ENCODE assay signal across 8 cellular contexts in the genomic region with DNA sequence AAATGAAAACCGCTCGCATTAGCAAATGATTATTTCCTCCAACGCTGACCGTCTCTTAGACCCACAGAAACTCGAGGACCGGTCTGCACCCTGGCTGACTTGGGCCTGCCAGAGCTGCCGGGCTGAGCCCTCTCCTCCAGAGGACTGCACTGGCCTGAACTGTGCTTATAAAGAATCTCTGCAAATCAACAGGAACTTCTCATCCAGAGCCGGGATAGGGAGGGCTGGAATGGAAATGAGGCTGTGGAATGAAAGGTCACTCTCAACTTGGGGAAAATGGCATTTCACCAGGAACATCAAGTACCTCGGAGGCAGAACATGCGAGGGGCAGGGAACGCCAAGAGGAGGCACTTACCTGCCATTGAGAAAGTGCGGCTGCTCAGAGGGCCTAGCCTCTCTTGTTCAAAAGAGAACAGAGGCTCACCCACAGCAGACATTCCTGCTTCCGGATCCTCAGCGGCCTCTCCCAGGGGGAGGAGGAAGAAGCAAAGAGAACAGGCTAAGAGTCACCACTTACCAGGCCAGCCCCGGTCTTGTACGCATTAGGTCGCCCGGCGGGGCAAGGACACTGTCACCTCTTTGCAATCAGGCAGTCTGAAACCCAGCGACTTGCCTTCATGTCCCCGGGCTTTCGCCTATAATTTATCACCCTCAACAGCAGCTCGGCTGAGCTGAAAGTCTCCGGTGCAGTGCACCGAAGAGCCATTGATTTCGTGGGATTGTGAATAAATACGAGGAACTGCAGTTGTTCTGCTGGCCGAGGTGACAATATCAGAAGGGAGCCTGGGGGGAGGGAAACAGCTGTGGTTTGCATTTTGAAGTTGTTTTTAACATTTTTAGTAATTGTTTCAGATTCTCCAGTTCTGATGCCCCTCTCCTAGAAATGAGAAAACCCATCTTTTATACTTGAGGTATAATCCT. TPM values are rescaled to one million over a fixed set of nuclear protein-coding genes. Genes with fewer than 3 reads are reported as not detected.
A peak's percentile ranks its signal among the peaks of the same experiment; 100 is the strongest.
DNase-seq lines count a peak whose midpoint lies in the region; ATAC-seq and TF ChIP-seq lines count a peak whose summit lies in the region.

No MANE protein-coding gene starts in this region.

- H3K4me1 Mint-ChIP-seq in activated T-helper 17 cell treated with anti-CD3 and anti-CD28 coated beads, Interleukin-2, amount 50 U/mL, for 72 hours, result peaks cover 32% of the 10 kb centered on the region
- H3K4me1 Mint-ChIP-seq in natural killer cell treated with Interleukin-12 subunit alpha and Interleukin-12 subunit beta and Interleukin-15 and Interleukin-18, amount 100 ng/mL, for 72 hours (ENCODE audit: low read depth in 2 of 2), result peaks cover 57% of the 10 kb centered on the region in 2 donors

- WGBS in gastroesophageal sphincter (ENCODE audit: low coverage in 1 of 2), 2 donors, result 0 to 9% methylated on average over 10 to 16 of the region's 28 CpGs

- H3K27me3 ChIP-seq in gastroesophageal sphincter, result no peaks in the 10 kb centered on the region

- TF ChIP-seq EP300 in gastroesophageal sphincter (IDR thresholded peaks at IDR 0.05), result peak; percentile 93

- peak; percentile 22 for ATAC-seq in activated T-helper 17 cell treated with anti-CD3 and anti-CD28 coated beads, Interleukin-2, amount 50 U/mL, for 72 hours (replicated peaks)
- ATAC-seq in gastroesophageal sphincter, result peak; percentile 78
- ATAC-seq in natural killer cell treated with Interleukin-12 subunit alpha and Interleukin-12 subunit beta and Interleukin-15 and Interleukin-18, amount 100 ng/mL, for 72 hours, result peak; percentile 40 to 67
- no peak for ATAC-seq in GM21717 (IDR thresholded peaks at IDR 0.05; ENCODE audit: unreplicated experiment)
- no peak for ATAC-seq in HG02798 (IDR thresholded peaks at IDR 0.05; ENCODE audit: poor library complexity, unreplicated experiment)

- peaks cover 13% of the 10 kb centered on the region for H3K36me3 Mint-ChIP-seq in activated T-helper 17 cell treated with anti-CD3 and anti-CD28 coated beads, Interleukin-2, amount 50 U/mL, for 72 hours (ENCODE audit: low read depth)
- H3K36me3 Mint-ChIP-seq in natural killer cell treated with Interleukin-12 subunit alpha and Interleukin-12 subunit beta and Interleukin-15 and Interleukin-18, amount 100 ng/mL, for 72 hours, result no peaks in the 10 kb centered on the region

- peak overlapping the region; percentile 80 for H3K4me3 Mint-ChIP-seq in activated T-helper 17 cell treated with anti-CD3 and anti-CD28 coated beads, Interleukin-2, amount 50 U/mL, for 72 hours
- peak overlapping the region; percentile 82 for H3K4me3 Mint-ChIP-seq in natural killer cell treated with Interleukin-12 subunit alpha and Interleukin-12 subunit beta and Interleukin-15 and Interleukin-18, amount 100 ng/mL, for 72 hours

- H3K9me3 ChIP-seq in gastroesophageal sphincter, result no peaks in the 10 kb centered on the region

- peak in 1 of 4 experiments; percentile 16 for TF ChIP-seq CTCF in gastroesophageal sphincter (IDR thresholded peaks at IDR 0.05)

- peak overlapping the region; percentile 23 to 46 for H3K4me3 ChIP-seq in gastroesophageal sphincter

- DNase-seq in C1 segment of cervical spinal cord (lab: John Stamatoyannopoulos, UW) (peak in 12 of 14 donors; percentile 57 to 88 (median 70)), Kasumi-1 (lab: John Stamatoyannopoulos, UW) (peak; percentile 26 to 41), NCI-H1436 (lab: John Stamatoyannopoulos, UW) (no peak)
- peak; percentile 62 for DNase-seq in natural killer cell treated with Interleukin-12 subunit alpha and Interleukin-12 subunit beta and Interleukin-15 and Interleukin-18, amount 100 ng/mL, for 72 hours (ENCODE audit: low spot score)

- H3K27ac Mint-ChIP-seq in activated T-helper 17 cell treated with anti-CD3 and anti-CD28 coated beads, Interleukin-2, amount 50 U/mL, for 72 hours, result peak overlapping the region; percentile 95
- peak overlapping the region; percentile 98 to 99 for H3K27ac Mint-ChIP-seq in natural killer cell treated with Interleukin-12 subunit alpha and Interleukin-12 subunit beta and Interleukin-15 and Interleukin-18, amount 100 ng/mL, for 72 hours

- H3K9me3 Mint-ChIP-seq in activated T-helper 17 cell treated with anti-CD3 and anti-CD28 coated beads, Interleukin-2, amount 50 U/mL, for 72 hours, result no peaks in the 10 kb centered on the region
- no peaks in the 10 kb centered on the region for H3K9me3 Mint-ChIP-seq in natural killer cell treated with Interleukin-12 subunit alpha and Interleukin-12 subunit beta and Interleukin-15 and Interleukin-18, amount 100 ng/mL, for 72 hours

- H3K4me1 ChIP-seq in gastroesophageal sphincter, result peaks cover 30 to 100% (median 61%) of the 10 kb centered on the region in 3 donors

- TF ChIP-seq POLR2A in gastroesophageal sphincter (IDR thresholded peaks at IDR 0.05), result peak; percentile 94 to 95

- H3K27ac ChIP-seq in gastroesophageal sphincter, result peak overlapping the region; percentile 98 to 100 (median 100)

- no peaks in the 10 kb centered on the region for H3K36me3 ChIP-seq in gastroesophageal sphincter

- H3K27me3 Mint-ChIP-seq in activated T-helper 17 cell treated with anti-CD3 and anti-CD28 coated beads, Interleukin-2, amount 50 U/mL, for 72 hours, result no peaks in the 10 kb centered on the region
- H3K27me3 Mint-ChIP-seq in natural killer cell treated with Interleukin-12 subunit alpha and Interleukin-12 subunit beta and Interleukin-15 and Interleukin-18, amount 100 ng/mL, for 72 hours, result no peaks in the 10 kb centered on the region

RNA-seq across cellular contexts. Expression of gene ZMYND8, which starts 37.6 kb away (rescaled TPM):
- 10 to 100 TPM; 35.3 to 39.4 TPM for total RNA-seq in activated T-helper 17 cell treated with anti-CD3 and anti-CD28 coated beads, Interleukin-2, amount 50 U/mL, for 72 hours
- total RNA-seq in gastroesophageal sphincter, result 10 to 100 TPM; 32.2 to 78.9 (median 54.4) TPM
- 10 to 100 TPM; 42.1 to 65.7 TPM for total RNA-seq in natural killer cell treated with Interleukin-12 subunit alpha and Interleukin-12 subunit beta and Interleukin-15 and Interleukin-18, amount 100 ng/mL, for 72 hours

Comparison
In these comparisons a context has a peak if more than half of its experiments do, and no peak if none do; other contexts are left out.
1. ATAC-seq: peak in activated T-helper 17 cell treated with anti-CD3 and anti-CD28 coated beads, Interleukin-2, amount 50 U/mL, for 72 hours (single experiment), gastroesophageal sphincter (single experiment) and natural killer cell treated with Interleukin-12 subunit alpha and Interleukin-12 subunit beta and Interleukin-15 and Interleukin-18, amount 100 ng/mL, for 72 hours (2 of 2); none in GM21717 (single experiment) and HG02798 (single experiment).